In genomic region chr22:26512149-26512793, GRCh38 we compare ENCODE assay signal across 8 cellular contexts. TPM values are rescaled to one million over a fixed set of nuclear protein-coding genes. Genes with fewer than 3 reads are reported as not detected.
DNase-seq lines count a peak whose midpoint lies in the region; ATAC-seq and TF ChIP-seq lines count a peak whose summit lies in the region.

Gene TFIP11 (minus strand): TSS chr22:26512473. CDS start chr22:26510272, 2,201 bp downstream.

- peak within 1 kb of the TSS; percentile 99 for H2AFZ ChIP-seq in IMR-90 (replicated peaks; ENCODE audit: low read length, poor library complexity)
- peak within 1 kb of the TSS; percentile 96 for H2AFZ ChIP-seq in PC-9

- H4K91ac ChIP-seq in IMR-90 (ENCODE audit: insufficient read depth, low read depth, low read length): peak within 1 kb of the TSS; percentile 85

- H2AK9ac ChIP-seq in IMR-90 (replicated peaks; ENCODE audit: low read depth, low read length, poor library complexity): peak within 1 kb of the TSS; percentile 87

- no peak within 1 kb of the TSS for H2BK15ac ChIP-seq in IMR-90 (ENCODE audit: low read depth, low read length)

- H3K4me3 ChIP-seq in IMR-90 (ENCODE audit: insufficient read depth, low read depth, low read length) (peak within 1 kb of the TSS; percentile 96), PC-9 (peak within 1 kb of the TSS; percentile 95), mucosa of descending colon (peak within 1 kb of the TSS; percentile 79)

- H3K4me2 ChIP-seq in IMR-90 (ENCODE audit: low read depth, low read length) (peak within 1 kb of the TSS; percentile 93), PC-9 (peak within 1 kb of the TSS; percentile 100)

- H3K23ac ChIP-seq in IMR-90 (ENCODE audit: low read depth, low read length): peak within 1 kb of the TSS; percentile 83

- CTCF ChIA-PET in IMR-90 (lab: Yijun Ruan, JAX): no interaction called here
- CTCF ChIA-PET in PC-9 (lab: Charles Lee): no interaction called here

- H3K36me3 ChIP-seq in IMR-90 (ENCODE audit: control insufficient read depth, insufficient read depth, low read length) (peaks cover 17% of the 10 kb centered on the region), PC-9 (ENCODE audit: low read depth) (0 out of 2 replicates have a peak, but pooled peaks cover 8% of the 10 kb centered on the region), mucosa of descending colon (ENCODE audit: low read depth) (no peaks in the 10 kb centered on the region)

- peaks cover 2% of the 10 kb centered on the region for H3K9me1 ChIP-seq in IMR-90 (ENCODE audit: insufficient read depth, low read length)

- H3K4ac ChIP-seq in IMR-90 (ENCODE audit: low read depth, low read length): peak within 1 kb of the TSS; percentile 93

- in situ Hi-C loops in IMR-90 (cut with MboI; ENCODE audit: low sequenced_read_pairs): no loop called here

- WGBS in IMR-90 (ENCODE audit: extremely low coverage in 2 of 2, insufficient read length in 1 of 2), 2 experiments: 0% methylated on average over 14 of the region's 40 CpGs; no CpG with 5 or more reads in 1 of the 2 experiments

- H2BK5ac ChIP-seq in IMR-90 (ENCODE audit: low read depth, low read length, poor library complexity, severe bottlenecking): peak within 1 kb of the TSS; percentile 74

- POLR2A ChIA-PET in IMR-90 (lab: Charles Lee; ENCODE audit: unreplicated experiment): no interaction called here
- POLR2A ChIA-PET in PC-9 (lab: Charles Lee; ENCODE audit: unreplicated experiment): interaction anchor here (0.7 kb wide), 1 partner anchor 38 kb away, joined by 4 read pairs; no protein-coding TSS in a partner anchor

- BruUV-seq in IMR-90 (replicated peaks; lab: Mats Ljungman, UMichigan) (no TSS peak), PC-9 (replicated peaks; lab: Mats Ljungman, UMichigan) (no TSS peak)

- H4K20me1 ChIP-seq in IMR-90 (ENCODE audit: insufficient read depth, low read length) (peaks cover 3% of the 10 kb centered on the region; the same call in 1 of the 2 replicates), PC-9 (ENCODE audit: insufficient read depth) (no peaks in the 10 kb centered on the region)

- peak within 1 kb of the TSS; percentile 86 for H3K27ac ChIP-seq in IMR-90 (ENCODE audit: insufficient read depth, low read length)
- H3K27ac ChIP-seq in PC-9: peak within 1 kb of the TSS; percentile 44
- peak within 1 kb of the TSS; percentile 47 for H3K27ac ChIP-seq in epithelial cell of prostate

- peak within 1 kb of the TSS; percentile 99 for H4K5ac ChIP-seq in IMR-90 (ENCODE audit: low read depth, low read length)

- intact Hi-C loops in IMR-90 (cut with micrococcal nuclease): loop anchor here (2.0 to 5.0 kb wide), 2 partner anchors 75 to 147 kb away; no protein-coding TSS in a partner anchor
- intact Hi-C loops in PC-9 (cut with micrococcal nuclease; ENCODE audit: unreplicated experiment): loop anchor here (1.0 kb wide), 1 partner anchor 78 kb away; the partner anchor contains the start of gene TPST2
- intact Hi-C loops in mucosa of descending colon (cut with DNase I, micrococcal nuclease): no loop called here

- dilution Hi-C loops in IMR-90 (cut with HindIII; ENCODE audit: low sequenced_read_pairs, unreplicated experiment): no loop called here

- H3K18ac ChIP-seq in IMR-90 (ENCODE audit: low read depth, low read length): 0 out of 2 replicates have a peak within 1 kb of the TSS, but pooled peaks have one; percentile 45

- H3K4me1 ChIP-seq in IMR-90 (ENCODE audit: control insufficient read depth, insufficient read depth, low read length): peaks cover 2% of the 10 kb centered on the region
- H3K4me1 ChIP-seq in PC-9 (replicated peaks; ENCODE audit: insufficient read depth): peaks cover 15% of the 10 kb centered on the region
- H3K4me1 ChIP-seq in mucosa of descending colon (ENCODE audit: low read depth): peaks cover 14% of the 10 kb centered on the region

- TF ChIP-seq RAD21 in IMR-90 (IDR thresholded peaks at IDR 0.05; ENCODE audit: low read length): no peak; the same call in 1 of the 2 replicates

- H3K27me3 ChIP-seq in IMR-90 (ENCODE audit: control insufficient read depth, insufficient read depth, low read length): no peaks in the 10 kb centered on the region
- H3K27me3 ChIP-seq in PC-9 (ENCODE audit: insufficient read depth, low read depth): no peaks in the 10 kb centered on the region

- peaks cover 26 to 40% of the 10 kb centered on the region in 2 experiments for H3K79me1 ChIP-seq in IMR-90 (ENCODE audit: low read depth in 1 of 2, low read length in 2 of 2)

- no peaks in the 10 kb centered on the region for H3K9me2 ChIP-seq in PC-9 (ENCODE audit: insufficient read depth)

- peaks cover 33% of the 10 kb centered on the region for H3K79me2 ChIP-seq in PC-9 (ENCODE audit: low read depth)

- peak within 1 kb of the TSS; percentile 87 for H3K14ac ChIP-seq in IMR-90 (replicated peaks; ENCODE audit: low read depth, low read length)

- no peak within 1 kb of the TSS for H2BK20ac ChIP-seq in IMR-90 (ENCODE audit: low read depth, low read length)

- TF ChIP-seq POLR2A in IMR-90 (IDR thresholded peaks at IDR 0.05; ENCODE audit: low read depth, low read length): peak; percentile 68; the same call in 1 of the 2 replicates

- H2AK5ac ChIP-seq in IMR-90 (ENCODE audit: low read depth, low read length): peak within 1 kb of the TSS; percentile 81

- DNase-seq in DMS 273 (lab: John Stamatoyannopoulos, UW; ENCODE audit: unreplicated experiment): peak; percentile 94
- DNase-seq in IMR-90: peak; percentile 90
- DNase-seq in PC-9: peak; percentile 82 to 90
- DNase-seq in activated T-cell treated with anti-CD3 and anti-CD28 coated beads, Interleukin-2, amount 50 U/mL, for 1 hour: peak; percentile 89
- DNase-seq in epithelial cell of prostate (ENCODE audit: low read depth, low spot score): peak; percentile 55
- DNase-seq in mucosa of descending colon: peak; percentile 96 to 99 (median 97)
- peak; percentile 77 to 81 for DNase-seq in stimulated activated CD8-positive, alpha-beta memory T cell treated with anti-CD3 and anti-CD28 coated beads, Interleukin-4, amount 100 ng/mL, for 1 hour (ENCODE audit: low read depth in 2 of 2, low spot score in 1 of 2)

- H3K56ac ChIP-seq in IMR-90 (ENCODE audit: extremely low read depth, insufficient read depth, low read length): peak within 1 kb of the TSS; percentile 64

- H3F3A ChIP-seq in PC-9 (ENCODE audit: insufficient read depth, low read depth): no peaks in the 10 kb centered on the region

- H3K9me3 ChIP-seq in IMR-90 (ENCODE audit: control insufficient read depth, insufficient read depth, low read length): no peaks in the 10 kb centered on the region
- no peaks in the 10 kb centered on the region for H3K9me3 ChIP-seq in PC-9 (ENCODE audit: insufficient read depth, low read depth)
- no peaks in the 10 kb centered on the region for H3K9me3 ChIP-seq in mucosa of descending colon

- H2BK120ac ChIP-seq in IMR-90 (ENCODE audit: low read depth, low read length): peak within 1 kb of the TSS; percentile 60

- H3K9ac ChIP-seq in IMR-90 (ENCODE audit: low read depth, low read length): peak within 1 kb of the TSS; percentile 97

- H4K8ac ChIP-seq in IMR-90 (ENCODE audit: low read depth in 2 of 2, low read length in 2 of 2): peak within 1 kb of the TSS; percentile 91 to 99

- TF ChIP-seq CTCF in IMR-90 (conservative IDR thresholded peaks at IDR 0.05; ENCODE audit: low read depth, low read length): 0 out of 2 replicates have a peak, but pooled peaks have one; percentile 9
- no peak for TF ChIP-seq CTCF in PC-9 (conservative IDR thresholded peaks at IDR 0.05)
- TF ChIP-seq CTCF in mucosa of descending colon (IDR thresholded peaks at IDR 0.05): no peak

- ATAC-seq in GM21526 (IDR thresholded peaks at IDR 0.05; ENCODE audit: low FRiP score, unreplicated experiment): peak; percentile 80
- peak; percentile 95 for ATAC-seq in IMR-90 (ENCODE audit: low read depth)
- peak; percentile 100 for ATAC-seq in mucosa of descending colon

TF ChIP-seq in IMR-90, 13 proteins besides CTCF, POLR2A, EP300 and RAD21 (continues in another document):
- TF ChIP-seq RCOR1 (IDR thresholded peaks at IDR 0.05; ENCODE audit: insufficient replicate concordance, low read length): no peak
- no peak for TF ChIP-seq RFX5 (IDR thresholded peaks at IDR 0.05; ENCODE audit: low read depth, low read length)
- no peak for TF ChIP-seq CEBPB (IDR thresholded peaks at IDR 0.05; ENCODE audit: low read depth, low read length)
- peak; percentile 96 for TF ChIP-seq MXI1 (IDR thresholded peaks at IDR 0.05; ENCODE audit: borderline replicate concordance, low read depth, low read length)
- peak; percentile 17; the same call in 1 of the 2 replicates for TF ChIP-seq SMC3 (IDR thresholded peaks at IDR 0.05; ENCODE audit: low read depth, low read length)
- no peak for TF ChIP-seq BHLHE40 (IDR thresholded peaks at IDR 0.05; ENCODE audit: low read depth, low read length)
- peak; percentile 15; the same call in 1 of the 2 replicates for TF ChIP-seq USF2 (IDR thresholded peaks at IDR 0.05; ENCODE audit: low read depth, low read length)
- TF ChIP-seq CHD1 (IDR thresholded peaks at IDR 0.05; ENCODE audit: low read depth, low read length): no peak
- no peak for TF ChIP-seq FOS (IDR thresholded peaks at IDR 0.05; ENCODE audit: low read depth, low read length)
- no peak for TF ChIP-seq MAZ (IDR thresholded peaks at IDR 0.05; ENCODE audit: borderline replicate concordance, low read depth, low read length)
- TF ChIP-seq MAFK (IDR thresholded peaks at IDR 0.05; ENCODE audit: low read depth, low read length): no peak
- no peak for TF ChIP-seq NFE2L2 (IDR thresholded peaks at IDR 0.05; ENCODE audit: low read depth, low read length)

RNA-seq across cellular contexts. Expression of gene TFIP11, which starts in this region (rescaled TPM):
- total RNA-seq in IMR-90 (2012; rRNA removed) (37.5 and 43.2 TPM in 2 replicates), PC-9 (2021) (17.3 and 18.5 TPM in 2 replicates), mucosa of descending colon (10 to 100 TPM; 26.2 to 39.1 (median 34.6) TPM)
- polyA plus RNA-seq in IMR-90 (2012; rRNA removed): 22.5 and 23.6 TPM in 2 replicates
- 16.0 and 16.7 TPM in 2 replicates for polyA plus RNA-seq in IMR-90 (2012; cell fraction: cytosol; rRNA removed)
- polyA plus RNA-seq in IMR-90 (2012; cell fraction: nucleus; rRNA removed; ENCODE audit: low replicate concordance): 35.1 and 48.4 TPM in 2 replicates

Comparison
In these comparisons a context has a peak if more than half of its experiments do, and no peak if none do; other contexts are left out.
1. Peak in every context shown above with its lines: DNase-seq, ATAC-seq, H3K4me3 ChIP-seq and H3K27ac ChIP-seq.
2. intact Hi-C loops: an anchor here in IMR-90 (2.0 to 5.0 kb wide) and PC-9 (1.0 kb wide); none called in mucosa of descending colon.